ENCODE assay signal across 1 cellular context in the genomic region with DNA sequence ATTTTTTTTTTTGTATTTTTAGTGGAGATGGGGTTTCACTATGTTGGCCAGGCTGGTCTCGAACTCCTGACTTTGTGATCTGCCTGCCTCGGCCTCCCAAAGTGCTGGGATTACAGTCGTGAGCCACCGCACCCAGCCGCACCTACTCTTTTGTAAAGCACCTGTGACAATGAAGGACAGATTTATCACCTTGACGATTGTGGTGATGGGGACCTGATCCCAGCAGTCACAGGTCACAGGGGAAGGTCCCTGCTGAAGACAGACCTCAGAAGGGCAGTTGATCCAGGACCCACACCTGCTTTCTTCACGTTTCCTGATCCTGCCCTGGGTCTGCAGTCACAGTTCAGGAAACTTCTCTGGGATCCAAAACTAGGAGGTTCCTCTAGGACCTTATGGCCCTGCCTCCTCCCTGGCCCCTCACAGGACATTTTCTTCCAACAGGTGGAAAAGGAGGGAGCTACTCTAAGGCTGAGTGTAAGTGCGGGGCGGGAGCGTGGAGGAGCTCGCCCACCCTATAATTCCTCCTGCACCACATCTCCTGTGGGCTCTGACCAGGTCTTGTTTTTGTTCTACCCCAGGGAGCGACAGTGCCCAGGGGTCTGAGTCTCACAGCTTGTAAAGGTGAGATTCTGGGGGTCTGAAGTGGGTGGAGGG.
TF ChIP-seq lines count a peak whose summit lies in the region.

No MANE protein-coding gene starts in this region.

TF ChIP-seq in SK-N-SH, 30 proteins besides CTCF, POLR2A, EP300 and RAD21 (continued from another document):
- no peak for TF ChIP-seq USF2 (IDR thresholded peaks at IDR 0.05; ENCODE audit: borderline replicate concordance, low read depth, low read length)
- TF ChIP-seq, protein P1, sequence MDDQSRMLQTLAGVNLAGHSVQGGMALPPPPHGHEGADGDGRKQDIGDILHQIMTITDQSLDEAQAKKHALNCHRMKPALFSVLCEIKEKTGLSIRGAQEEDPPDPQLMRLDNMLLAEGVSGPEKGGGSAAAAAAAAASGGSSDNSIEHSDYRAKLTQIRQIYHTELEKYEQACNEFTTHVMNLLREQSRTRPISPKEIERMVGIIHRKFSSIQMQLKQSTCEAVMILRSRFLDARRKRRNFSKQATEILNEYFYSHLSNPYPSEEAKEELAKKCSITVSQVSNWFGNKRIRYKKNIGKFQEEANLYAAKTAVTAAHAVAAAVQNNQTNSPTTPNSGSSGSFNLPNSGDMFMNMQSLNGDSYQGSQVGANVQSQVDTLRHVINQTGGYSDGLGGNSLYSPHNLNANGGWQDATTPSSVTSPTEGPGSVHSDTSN (IDR thresholded peaks at IDR 0.05), result no peak
- TF ChIP-seq EZH2phosphoT487 (IDR thresholded peaks at IDR 0.05; ENCODE audit: borderline replicate concordance, low read depth), result no peak
- TF ChIP-seq GATA2 (CRISPR knock-in tag; IDR thresholded peaks at IDR 0.05), result no peak
